Comparison of ENCODE assay signal across 17 cellular contexts in the genomic region with DNA sequence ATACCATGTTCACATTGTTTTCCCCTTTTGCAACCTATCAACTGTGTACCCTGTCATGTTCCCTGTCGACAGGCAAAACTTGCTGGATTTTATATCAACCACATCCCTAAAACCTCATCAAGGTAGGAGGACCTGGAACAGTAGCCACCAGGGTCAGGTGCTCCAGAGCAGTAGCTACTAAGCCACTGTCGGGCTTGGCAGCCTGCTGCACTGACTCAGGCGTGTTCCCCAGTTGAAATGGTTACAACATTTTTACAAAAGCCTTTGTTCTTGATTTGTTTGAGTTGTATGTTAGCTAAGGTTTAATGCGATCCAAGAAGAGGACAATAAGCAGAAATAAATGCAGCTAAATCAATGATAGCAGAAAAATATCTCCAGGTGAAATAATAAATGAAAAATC.
DNase-seq lines count a peak whose midpoint lies in the region; ATAC-seq and TF ChIP-seq lines count a peak whose summit lies in the region.
"Had no signal": no experiment of that assay in that cellular context is flagged by ENCODE, and none has a peak within 500 bp of the region (broad histone marks: within the 10 kb centered on the region; RNA-seq: fewer than 3 reads in every experiment).

No MANE protein-coding gene starts in this region.

- TF ChIP-seq POLR2A in IMR-90 (IDR thresholded peaks at IDR 0.05; ENCODE audit: low read depth, low read length) (no peak), suprapubic skin (IDR thresholded peaks at IDR 0.05) (no peak)

- no peaks in the 10 kb centered on the region for H3K79me1 ChIP-seq in IMR-90 (ENCODE audit: low read depth in 1 of 2, low read length in 2 of 2)

- TF ChIP-seq CTCF in IMR-90 (conservative IDR thresholded peaks at IDR 0.05; ENCODE audit: low read depth, low read length) (no peak), fibroblast of mammary gland (conservative IDR thresholded peaks at IDR 0.05; ENCODE audit: control insufficient read depth, insufficient read depth, low read depth, low read length) (no peak), suprapubic skin (IDR thresholded peaks at IDR 0.05) (no peak), GM20000 (IDR thresholded peaks at IDR 0.05; ENCODE audit: extremely low read depth, missing control alignments) (no peak)

- no peak overlapping the region for H3K23ac ChIP-seq in IMR-90 (ENCODE audit: low read depth, low read length)

- H2AK9ac ChIP-seq in IMR-90 (replicated peaks; ENCODE audit: low read depth, low read length, poor library complexity) = no peak overlapping the region

- no peak overlapping the region for H2BK120ac ChIP-seq in IMR-90 (ENCODE audit: low read depth, low read length)

- ATAC-seq in IMR-90 (ENCODE audit: low read depth) = no peak
- ATAC-seq in HG02642 (IDR thresholded peaks at IDR 0.05; ENCODE audit: poor library complexity, unreplicated experiment) = no peak
- ATAC-seq: A549, Right ventricle myocardium inferior had no signal

- intact Hi-C loops in IMR-90 (cut with micrococcal nuclease) = no loop called here

- H3K27ac ChIP-seq in IMR-90 (ENCODE audit: insufficient read depth, low read length) (no peak overlapping the region), suprapubic skin (peak overlapping the region; percentile 68)
- H3K27ac ChIP-seq: A549; BLaER1 treated with 17β-estradiol and CSF1 and Interleukin-3, amounts not matched to agents 10 nM and 100 nM had no signal

- no peak overlapping the region for H3K9ac ChIP-seq in IMR-90 (ENCODE audit: low read depth, low read length)
- H3K9ac ChIP-seq: BLaER1 treated with 17β-estradiol and CSF1 and Interleukin-3, amounts not matched to agents 10 nM and 100 nM had no signal

- TF ChIP-seq EP300 in suprapubic skin (IDR thresholded peaks at IDR 0.05) = no peak

- no peak overlapping the region for H3K4ac ChIP-seq in IMR-90 (ENCODE audit: low read depth, low read length)

- H4K20me1 ChIP-seq in IMR-90 (ENCODE audit: insufficient read depth, low read length) = no peaks in the 10 kb centered on the region
- H4K20me1 ChIP-seq: BLaER1 treated with 17β-estradiol and CSF1 and Interleukin-3, amounts not matched to agents 10 nM and 100 nM had no signal

- POLR2A ChIA-PET in IMR-90 (lab: Charles Lee; ENCODE audit: unreplicated experiment) = no interaction called here

- in situ Hi-C loops in IMR-90 (cut with MboI; ENCODE audit: low sequenced_read_pairs) = no loop called here

- H4K8ac ChIP-seq in IMR-90 (ENCODE audit: low read depth in 2 of 2, low read length in 2 of 2) = no peak overlapping the region

- H3K56ac ChIP-seq in IMR-90 (ENCODE audit: extremely low read depth, insufficient read depth, low read length) = no peak overlapping the region

- no CpG with 5 or more reads among the region's 4 CpGs for WGBS in IMR-90 (ENCODE audit: extremely low coverage in 2 of 2, insufficient read length in 1 of 2), 2 experiments
- WGBS in suprapubic skin = 46% methylated on average over 4 of the region's 4 CpGs

- H4K5ac ChIP-seq in IMR-90 (ENCODE audit: low read depth, low read length) = no peak overlapping the region

- no peaks in the 10 kb centered on the region for H3K9me1 ChIP-seq in IMR-90 (ENCODE audit: insufficient read depth, low read length)

- H3K9me3 ChIP-seq in IMR-90 (ENCODE audit: control insufficient read depth, insufficient read depth, low read length) (no peaks in the 10 kb centered on the region), suprapubic skin (no peaks in the 10 kb centered on the region)
- H3K9me3 ChIP-seq: BLaER1 treated with 17β-estradiol and CSF1 and Interleukin-3, amounts not matched to agents 10 nM and 100 nM; HAP-1 had no signal

- H2BK5ac ChIP-seq in IMR-90 (ENCODE audit: low read depth, low read length, poor library complexity, severe bottlenecking) = no peak overlapping the region

- no peak overlapping the region for H3K4me2 ChIP-seq in IMR-90 (ENCODE audit: low read depth, low read length)
- H3K4me2 ChIP-seq: A549 had no signal

- no peak overlapping the region for H2AFZ ChIP-seq in IMR-90 (replicated peaks; ENCODE audit: low read length, poor library complexity)

- dilution Hi-C loops in IMR-90 (cut with HindIII; ENCODE audit: low sequenced_read_pairs, unreplicated experiment) = no loop called here

- H3K27me3 ChIP-seq in IMR-90 (ENCODE audit: control insufficient read depth, insufficient read depth, low read length) (no peaks in the 10 kb centered on the region), suprapubic skin (no peaks in the 10 kb centered on the region)
- H3K27me3 ChIP-seq: BLaER1 treated with 17β-estradiol and CSF1 and Interleukin-3, amounts not matched to agents 10 nM and 100 nM had no signal

- H3K18ac ChIP-seq in IMR-90 (ENCODE audit: low read depth, low read length) = no peak overlapping the region

- no peak overlapping the region for H2BK20ac ChIP-seq in IMR-90 (ENCODE audit: low read depth, low read length)

- DNase-seq in IMR-90 (peak; percentile 10), amniotic epithelial cell (ENCODE audit: low read depth) (peak; percentile 47), fibroblast of mammary gland (ENCODE audit: low read depth) (peak; percentile 8), suprapubic skin (ENCODE audit: low spot score in 2 of 2) (no peak), GM20000 (ENCODE audit: low spot score) (no peak)
- DNase-seq in stimulated activated CD4-positive, alpha-beta T cell treated with anti-CD3 and anti-CD28 coated beads, Interleukin-2, amount 100 ng/mL, for 48 hours = no peak
- DNase-seq: DMS 273 treated with DMSO at 0.1 percent for 48 hours, GDM1, NCI-H1436 treated with DMSO at 0.1 percent for 48 hours, NCI-H2081, NCI-H510A treated with DMSO at 0.1 percent for 48 hours, NCI-H82 had no signal

- H4K91ac ChIP-seq in IMR-90 (ENCODE audit: insufficient read depth, low read depth, low read length) = no peak overlapping the region

- H3K4me1 ChIP-seq in IMR-90 (ENCODE audit: control insufficient read depth, insufficient read depth, low read length) (no peaks in the 10 kb centered on the region), suprapubic skin (peaks cover 11% of the 10 kb centered on the region)
- H3K4me1 ChIP-seq: HAP-1 had no signal

- no peak overlapping the region for H2BK15ac ChIP-seq in IMR-90 (ENCODE audit: low read depth, low read length)

- H2AK5ac ChIP-seq in IMR-90 (ENCODE audit: low read depth, low read length) = no peak overlapping the region

- H3K4me3 ChIP-seq in IMR-90 (ENCODE audit: insufficient read depth, low read depth, low read length) (no peak overlapping the region), fibroblast of mammary gland (ENCODE audit: control insufficient read depth, low read depth, low read length) (no peak overlapping the region), suprapubic skin (no peak overlapping the region)
- H3K4me3 ChIP-seq: A549; BLaER1 treated with 17β-estradiol and CSF1 and Interleukin-3, amounts not matched to agents 10 nM and 100 nM; HAP-1 had no signal

- H3K36me3 ChIP-seq in IMR-90 (ENCODE audit: control insufficient read depth, insufficient read depth, low read length) (no peaks in the 10 kb centered on the region), suprapubic skin (no peaks in the 10 kb centered on the region)
- H3K36me3 ChIP-seq: BLaER1 treated with 17β-estradiol and CSF1 and Interleukin-3, amounts not matched to agents 10 nM and 100 nM; HAP-1 had no signal

- H3K14ac ChIP-seq in IMR-90 (replicated peaks; ENCODE audit: low read depth, low read length) = no peak overlapping the region

- CTCF ChIA-PET in IMR-90 (lab: Yijun Ruan, JAX) = interaction anchor here (0.6 kb wide), 2 partner anchors 9 to 11 kb away, joined by 3 read pairs; no protein-coding TSS in a partner anchor

- TF ChIP-seq RAD21 in IMR-90 (IDR thresholded peaks at IDR 0.05; ENCODE audit: low read length) = no peak

- no TSS peak for BruUV-seq in IMR-90 (replicated peaks; lab: Mats Ljungman, UMichigan)

TF ChIP-seq in IMR-90, 13 proteins besides CTCF, POLR2A, EP300 and RAD21:
- TF ChIP-seq CHD1 (IDR thresholded peaks at IDR 0.05; ENCODE audit: low read depth, low read length) (no peak), FOS (IDR thresholded peaks at IDR 0.05; ENCODE audit: low read depth, low read length) (no peak), RFX5 (IDR thresholded peaks at IDR 0.05; ENCODE audit: low read depth, low read length) (no peak), RCOR1 (IDR thresholded peaks at IDR 0.05; ENCODE audit: insufficient replicate concordance, low read length) (no peak), MAZ (IDR thresholded peaks at IDR 0.05; ENCODE audit: borderline replicate concordance, low read depth, low read length) (no peak), CEBPB (IDR thresholded peaks at IDR 0.05; ENCODE audit: low read depth, low read length) (no peak), MAFK (IDR thresholded peaks at IDR 0.05; ENCODE audit: low read depth, low read length) (no peak), BHLHE40 (IDR thresholded peaks at IDR 0.05; ENCODE audit: low read depth, low read length) (no peak), MXI1 (IDR thresholded peaks at IDR 0.05; ENCODE audit: borderline replicate concordance, low read depth, low read length) (no peak), NFE2L2 (IDR thresholded peaks at IDR 0.05; ENCODE audit: low read depth, low read length) (no peak), SMC3 (IDR thresholded peaks at IDR 0.05; ENCODE audit: low read depth, low read length) (no peak)
- TF ChIP-seq, protein P1, sequence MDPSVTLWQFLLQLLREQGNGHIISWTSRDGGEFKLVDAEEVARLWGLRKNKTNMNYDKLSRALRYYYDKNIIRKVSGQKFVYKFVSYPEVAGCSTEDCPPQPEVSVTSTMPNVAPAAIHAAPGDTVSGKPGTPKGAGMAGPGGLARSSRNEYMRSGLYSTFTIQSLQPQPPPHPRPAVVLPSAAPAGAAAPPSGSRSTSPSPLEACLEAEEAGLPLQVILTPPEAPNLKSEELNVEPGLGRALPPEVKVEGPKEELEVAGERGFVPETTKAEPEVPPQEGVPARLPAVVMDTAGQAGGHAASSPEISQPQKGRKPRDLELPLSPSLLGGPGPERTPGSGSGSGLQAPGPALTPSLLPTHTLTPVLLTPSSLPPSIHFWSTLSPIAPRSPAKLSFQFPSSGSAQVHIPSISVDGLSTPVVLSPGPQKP (IDR thresholded peaks at IDR 0.05; ENCODE audit: borderline replicate concordance, low read depth, low read length) = no peak
- TF ChIP-seq, protein P2, sequence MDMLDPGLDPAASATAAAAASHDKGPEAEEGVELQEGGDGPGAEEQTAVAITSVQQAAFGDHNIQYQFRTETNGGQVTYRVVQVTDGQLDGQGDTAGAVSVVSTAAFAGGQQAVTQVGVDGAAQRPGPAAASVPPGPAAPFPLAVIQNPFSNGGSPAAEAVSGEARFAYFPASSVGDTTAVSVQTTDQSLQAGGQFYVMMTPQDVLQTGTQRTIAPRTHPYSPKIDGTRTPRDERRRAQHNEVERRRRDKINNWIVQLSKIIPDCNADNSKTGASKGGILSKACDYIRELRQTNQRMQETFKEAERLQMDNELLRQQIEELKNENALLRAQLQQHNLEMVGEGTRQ (IDR thresholded peaks at IDR 0.05; ENCODE audit: low read depth, low read length) = no peak

Comparison
In these comparisons a context has a peak if more than half of its experiments do, and no peak if none do; other contexts are left out.
1. DNase-seq: peak in IMR-90 (single experiment), amniotic epithelial cell (single experiment) and fibroblast of mammary gland (single experiment); none in suprapubic skin (0 of 2), GM20000 (single experiment) and stimulated activated CD4-positive, alpha-beta T cell treated with anti-CD3 and anti-CD28 coated beads, Interleukin-2, amount 100 ng/mL, for 48 hours (0 of 2).